Comparison of ENCODE assay signal across 27 cellular contexts in genomic region chr17:49848019-49848473, GRCh38. TPM values are rescaled to one million over a fixed set of nuclear protein-coding genes. Genes with fewer than 3 reads are reported as not detected.
DNase-seq lines count a peak whose midpoint lies in the region; ATAC-seq and TF ChIP-seq lines count a peak whose summit lies in the region.
"Had no signal": no experiment of that assay in that cellular context is flagged by ENCODE, and none has a peak within 500 bp of the region (broad histone marks: within the 10 kb centered on the region; RNA-seq: fewer than 3 reads in every experiment).

Gene TAC4, minus strand, starts transcription at chr17:49848069. Its CDS starts 52 bp downstream, at chr17:49848017.

- intact Hi-C loops in CD4-positive, alpha-beta T cell (cut with DNase I, micrococcal nuclease) = no loop called here
- intact Hi-C loops in gastrocnemius medialis (cut with DNase I; ENCODE audit: low total_unique reads) = no loop called here

- POLR2A ChIA-PET in CD4-positive, alpha-beta T cell (lab: Charles Lee) = no interaction called here
- POLR2A ChIA-PET in T-cell (lab: Charles Lee) = no interaction called here

- peak within 1 kb of the TSS; percentile 26 for H3K4me3 Mint-ChIP-seq in CD4-positive, alpha-beta T cell
- H3K4me3 Mint-ChIP-seq in T-cell (no peak within 1 kb of the TSS), immature natural killer cell (no peak within 1 kb of the TSS)
- H3K4me3 Mint-ChIP-seq: activated CD8-positive, alpha-beta T cell treated with anti-CD3 and anti-CD28 coated beads, Interleukin-2, amount 10 ng/mL, durations not matched to agents 7 days and 5 days had no signal

- DNase-seq in DMS53 (lab: John Stamatoyannopoulos, UW) (peak; percentile 41), DMS53 treated with DMSO at 0.1 percent for 48 hours (lab: John Stamatoyannopoulos, UW; ENCODE audit: unreplicated experiment) (no peak), T-cell (no peak), immature natural killer cell (no peak), gastrocnemius medialis (no peak)
- no peak for DNase-seq in CD4-positive, alpha-beta T cell
- no peak for DNase-seq in stimulated activated CD4-positive, alpha-beta T cell treated with anti-CD3 and anti-CD28 coated beads, Interleukin-4, amount 100 ng/mL, for 24 hours
- DNase-seq: activated CD8-positive, alpha-beta T cell treated with anti-CD3 and anti-CD28 coated beads, Interleukin-2, amount 10 ng/mL, durations not matched to agents 7 days and 5 days; COR-L47; effector memory CD4-positive, alpha-beta T cell; esophagus squamous epithelium; lower lobe of right lung; NCI-H1694 treated with DMSO at 0.1 percent for 48 hours; occipital lobe; SK-N-SH; stimulated activated CD4-positive, alpha-beta T cell treated with anti-CD3 and anti-CD28 coated beads, Interleukin-12 subunit alpha, Interleukin-12 subunit beta, amount 100 ng/mL, for 4 hours; trophoblast cell had no signal

- peaks cover 32% of the 10 kb centered on the region for H3K4me1 Mint-ChIP-seq in CD4-positive, alpha-beta T cell (ENCODE audit: low read depth)
- H3K4me1 Mint-ChIP-seq in T-cell = peaks cover 28 to 29% (median 28%) of the 10 kb centered on the region in 3 donors
- peaks cover 29 to 34% of the 10 kb centered on the region in 2 donors for H3K4me1 Mint-ChIP-seq in immature natural killer cell

- no peaks in the 10 kb centered on the region for H3K9me3 Mint-ChIP-seq in CD4-positive, alpha-beta T cell
- H3K9me3 Mint-ChIP-seq in T-cell (no peaks in the 10 kb centered on the region), immature natural killer cell (no peaks in the 10 kb centered on the region)
- H3K9me3 Mint-ChIP-seq: activated naive CD4-positive, alpha-beta T cell treated with anti-CD3 and anti-CD28 coated beads, Interleukin-2, amount 50 U/mL, for 72 hours had no signal

- no peaks in the 10 kb centered on the region for H3K27me3 Mint-ChIP-seq in CD4-positive, alpha-beta T cell
- H3K27me3 Mint-ChIP-seq in T-cell (no peaks in the 10 kb centered on the region), immature natural killer cell (ENCODE audit: low read depth in 3 of 3) (peaks cover 1 to 9% (median 8%) of the 10 kb centered on the region in 3 donors)

- H3K36me3 ChIP-seq in gastrocnemius medialis = no peaks in the 10 kb centered on the region
- H3K36me3 ChIP-seq: lower lobe of right lung had no signal

- H3K4me3 ChIP-seq in gastrocnemius medialis = no peak within 1 kb of the TSS
- H3K4me3 ChIP-seq: esophagus squamous epithelium, lower lobe of right lung had no signal

- in situ Hi-C loops in gastrocnemius medialis (cut with MboI; ENCODE audit: low sequenced_read_pairs in 4 of 4) = loop anchor here in 3 of 4 donors (5.0 to 10.0 kb wide), 3 partner anchors 273 to 283 kb away; partner anchors contain the start of gene NXPH3 (in 1 of the 3)

- no peaks in the 10 kb centered on the region for H3K27me3 ChIP-seq in CD4-positive, alpha-beta T cell (ENCODE audit: control insufficient read depth, insufficient read depth, low read length)
- H3K27me3 ChIP-seq in gastrocnemius medialis = no peaks in the 10 kb centered on the region

- peak within 1 kb of the TSS; percentile 0 for H3K27ac Mint-ChIP-seq in CD4-positive, alpha-beta T cell
- H3K27ac Mint-ChIP-seq in T-cell (peak within 1 kb of the TSS; percentile 23 to 37), immature natural killer cell (peak within 1 kb of the TSS in 4 of 6 donors; percentile 6 to 86 (median 38))
- H3K27ac Mint-ChIP-seq: activated CD8-positive, alpha-beta T cell treated with anti-CD3 and anti-CD28 coated beads, Interleukin-2, amount 10 ng/mL, durations not matched to agents 7 days and 5 days had no signal

- TF ChIP-seq POLR2A in gastrocnemius medialis (IDR thresholded peaks at IDR 0.05) = no peak

- no peak for ATAC-seq in CD4-positive, alpha-beta T cell (ENCODE audit: poor library complexity)
- ATAC-seq in T-cell (replicated peaks in 1 of 4) (no peak), HG02763 (IDR thresholded peaks at IDR 0.05; ENCODE audit: unreplicated experiment) (no peak), gastrocnemius medialis (no peak)
- ATAC-seq: activated CD4-positive, CD25-positive, alpha-beta regulatory T cell treated with anti-CD3 and anti-CD28 coated beads, Interleukin-2, amount 50 U/mL, for 24 hours; activated CD8-positive, alpha-beta T cell treated with anti-CD3 and anti-CD28 coated beads, Interleukin-2, amount 10 ng/mL, durations not matched to agents 7 days and 5 days; activated naive CD4-positive, alpha-beta T cell treated with anti-CD3 and anti-CD28 coated beads, Interleukin-2, amount 50 U/mL, for 72 hours; lower lobe of right lung had no signal

- CTCF ChIA-PET in CD4-positive, alpha-beta T cell (lab: Charles Lee) = no interaction called here
- CTCF ChIA-PET in T-cell (lab: Charles Lee) = interaction anchor here in 1 of 2 donors (0.6 kb wide), 1 partner anchor 291 kb away, joined by 3 read pairs; no protein-coding TSS in a partner anchor

- H3K36me3 Mint-ChIP-seq in CD4-positive, alpha-beta T cell (ENCODE audit: low read depth) = peaks cover 21% of the 10 kb centered on the region
- peaks cover 4% of the 10 kb centered on the region for H3K36me3 Mint-ChIP-seq in T-cell
- H3K36me3 Mint-ChIP-seq in immature natural killer cell = peaks cover 0 to under 1% (median 0%) of the 10 kb centered on the region in 3 donors
- H3K36me3 Mint-ChIP-seq: activated naive CD4-positive, alpha-beta T cell treated with anti-CD3 and anti-CD28 coated beads, Interleukin-2, amount 50 U/mL, for 72 hours had no signal

- no peak within 1 kb of the TSS for H3K27ac ChIP-seq in CD4-positive, alpha-beta T cell (ENCODE audit: low read depth, low read length)
- no peak within 1 kb of the TSS for H3K27ac ChIP-seq in gastrocnemius medialis
- H3K27ac ChIP-seq: 22Rv1, esophagus squamous epithelium, KMS-11, lower lobe of right lung had no signal

- H3K9me3 ChIP-seq in CD4-positive, alpha-beta T cell (ENCODE audit: control insufficient read depth, low read length) = no peaks in the 10 kb centered on the region
- H3K9me3 ChIP-seq in gastrocnemius medialis = no peaks in the 10 kb centered on the region
- H3K9me3 ChIP-seq: esophagus squamous epithelium, lower lobe of right lung, SK-N-SH had no signal

- H3K4me1 ChIP-seq in gastrocnemius medialis = peaks cover 30 to 31% of the 10 kb centered on the region in 2 donors

- no peak for TF ChIP-seq CTCF in CD4-positive, alpha-beta T cell (IDR thresholded peaks at IDR 0.05)
- no peak for TF ChIP-seq CTCF in gastrocnemius medialis (IDR thresholded peaks at IDR 0.05 in 4 of 5, conservative IDR thresholded peaks at IDR 0.05 in 1 of 5)

RNA-seq across cellular contexts. Expression of gene TAC4, which starts in this region (rescaled TPM):
- not detected for total RNA-seq in CD4-positive, alpha-beta T cell
- total RNA-seq in T-cell (not detected), gastrocnemius medialis (not detected)
- not detected for polyA plus RNA-seq in immature natural killer cell
- total RNA-seq: activated CD8-positive, alpha-beta T cell treated with anti-CD3 and anti-CD28 coated beads, Interleukin-2, amount 10 ng/mL, durations not matched to agents 7 days and 5 days; activated naive CD4-positive, alpha-beta T cell treated with anti-CD3 and anti-CD28 coated beads, Interleukin-2, amount 50 U/mL, for 72 hours; Daoy; esophagus squamous epithelium; HT1080; lower lobe of right lung; occipital lobe; renal cortical epithelial cell; RPMI7951 had no signal
- polyA plus RNA-seq: keratinocyte, SK-N-SH had no signal
